23 cellular contexts compared by ENCODE assay signal in the genomic region with DNA sequence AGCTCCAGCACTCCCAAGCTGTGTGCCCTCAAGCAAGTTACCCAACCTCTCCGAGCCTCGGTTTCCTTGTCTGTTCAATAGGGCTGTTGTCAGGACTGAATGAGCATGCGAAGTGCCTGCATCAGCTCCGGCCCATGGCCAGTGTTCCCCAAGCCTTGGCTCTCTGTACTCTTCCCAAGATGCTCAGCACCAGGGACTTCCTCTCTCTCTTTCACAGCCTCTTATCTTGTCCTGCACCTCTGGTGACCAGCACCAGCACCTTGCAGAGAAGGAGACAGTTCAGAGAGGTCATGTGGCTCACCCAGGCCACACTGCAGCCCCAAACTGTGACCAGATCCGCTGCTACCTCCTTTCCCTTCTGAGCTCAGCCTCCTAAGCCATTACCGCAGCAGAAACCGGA.
"Had no signal": no experiment of that assay in that cellular context is flagged by ENCODE, and none has a peak within 500 bp of the region (broad histone marks: within the 10 kb centered on the region; RNA-seq: fewer than 3 reads in every experiment).

No MANE protein-coding gene starts in this region.

- DNase-seq: activated CD4-positive, alpha-beta T cell treated with anti-CD3 and anti-CD28 coated beads, Interleukin-2, amount 10 ng/mL, durations not matched to agents 7 days and 5 days; activated CD8-positive, alpha-beta T cell treated with anti-CD3 and anti-CD28 coated beads, Interleukin-2, amount 10 ng/mL, durations not matched to agents 7 days and 5 days; activated gamma-delta T cell treated with Interleukin-2 at 50 U/mL for 16 hours; activated T-cell treated with anti-CD3 and anti-CD28 coated beads, Interleukin-2, amount 50 U/mL, for 1 hour; dermis blood vessel endothelial cell; effector CD8-positive, alpha-beta T cell; glutamatergic neuron; hippocampal formation; naive B cell; testis; trophoblast cell had no signal

- H3K4me3 Mint-ChIP-seq: activated CD4-positive, alpha-beta T cell treated with anti-CD3 and anti-CD28 coated beads, Interleukin-2, amount 10 ng/mL, durations not matched to agents 7 days and 5 days; activated CD8-positive, alpha-beta T cell treated with anti-CD3 and anti-CD28 coated beads, Interleukin-2, amount 10 ng/mL, durations not matched to agents 7 days and 5 days; activated naive CD4-positive, alpha-beta T cell treated with anti-CD3 and anti-CD28 coated beads, Interleukin-2, amount 50 U/mL, for 24 hours; memory B cell; neural crest cell; stimulated activated memory B cell treated with anti-CD40 and anti-IgM and Interleukin-4, amounts not matched to agents 10 μg/mL and 1 μg/mL and 100 μg/mL, for 72 hours had no signal

- H3K9me3 ChIP-seq: ascending aorta, prostate gland, testis, vagina had no signal

- H3K36me3 ChIP-seq: ascending aorta, brain microvascular endothelial cell, prostate gland, right atrium auricular region, vagina had no signal

- H3K4me1 ChIP-seq: prostate gland, right atrium auricular region, testis, vagina had no signal

- H3K4me1 Mint-ChIP-seq: activated CD4-positive, alpha-beta T cell treated with anti-CD3 and anti-CD28 coated beads, Interleukin-2, amount 10 ng/mL, durations not matched to agents 7 days and 5 days; activated naive CD4-positive, alpha-beta T cell treated with anti-CD3 and anti-CD28 coated beads, Interleukin-2, amount 50 U/mL, for 24 hours; neural crest cell had no signal

- H3K9me3 Mint-ChIP-seq: activated CD4-positive, alpha-beta T cell treated with anti-CD3 and anti-CD28 coated beads, Interleukin-2, amount 10 ng/mL, durations not matched to agents 7 days and 5 days; activated naive CD4-positive, alpha-beta T cell treated with anti-CD3 and anti-CD28 coated beads, Interleukin-2, amount 50 U/mL, for 24 hours; neural crest cell had no signal

- ATAC-seq: activated CD4-positive, CD25-positive, alpha-beta regulatory T cell treated with anti-CD3 and anti-CD28 coated beads, Interleukin-2, amount 50 U/mL, for 24 hours; activated CD8-positive, alpha-beta T cell treated with anti-CD3 and anti-CD28 coated beads, Interleukin-2, amount 10 ng/mL, durations not matched to agents 7 days and 5 days; esophagus mucosa; stimulated activated memory B cell treated with anti-CD40 and anti-IgM and Interleukin-4, amounts not matched to agents 10 μg/mL and 1 μg/mL and 100 μg/mL, for 72 hours had no signal

- H3K27me3 Mint-ChIP-seq: activated CD4-positive, alpha-beta T cell treated with anti-CD3 and anti-CD28 coated beads, Interleukin-2, amount 10 ng/mL, durations not matched to agents 7 days and 5 days had no signal

- H3K27ac Mint-ChIP-seq: activated CD4-positive, alpha-beta T cell treated with anti-CD3 and anti-CD28 coated beads, Interleukin-2, amount 10 ng/mL, durations not matched to agents 7 days and 5 days; activated CD8-positive, alpha-beta T cell treated with anti-CD3 and anti-CD28 coated beads, Interleukin-2, amount 10 ng/mL, durations not matched to agents 7 days and 5 days; activated naive CD4-positive, alpha-beta T cell treated with anti-CD3 and anti-CD28 coated beads, Interleukin-2, amount 50 U/mL, for 24 hours; memory B cell; naive B cell; stimulated activated memory B cell treated with anti-CD40 and anti-IgM and Interleukin-4, amounts not matched to agents 10 μg/mL and 1 μg/mL and 100 μg/mL, for 72 hours had no signal

- H3K27ac ChIP-seq: ascending aorta, brain microvascular endothelial cell, prostate gland, right atrium auricular region, testis, vagina, VCaP had no signal

- H3K4me3 ChIP-seq: ascending aorta, prostate gland, right atrium auricular region, testis, vagina had no signal

- H3K27me3 ChIP-seq: ascending aorta, brain microvascular endothelial cell, right atrium auricular region, testis, vagina had no signal

- H3K36me3 Mint-ChIP-seq: activated naive CD4-positive, alpha-beta T cell treated with anti-CD3 and anti-CD28 coated beads, Interleukin-2, amount 50 U/mL, for 24 hours; stimulated activated memory B cell treated with anti-CD40 and anti-IgM and Interleukin-4, amounts not matched to agents 10 μg/mL and 1 μg/mL and 100 μg/mL, for 72 hours had no signal
